In the genomic region with DNA sequence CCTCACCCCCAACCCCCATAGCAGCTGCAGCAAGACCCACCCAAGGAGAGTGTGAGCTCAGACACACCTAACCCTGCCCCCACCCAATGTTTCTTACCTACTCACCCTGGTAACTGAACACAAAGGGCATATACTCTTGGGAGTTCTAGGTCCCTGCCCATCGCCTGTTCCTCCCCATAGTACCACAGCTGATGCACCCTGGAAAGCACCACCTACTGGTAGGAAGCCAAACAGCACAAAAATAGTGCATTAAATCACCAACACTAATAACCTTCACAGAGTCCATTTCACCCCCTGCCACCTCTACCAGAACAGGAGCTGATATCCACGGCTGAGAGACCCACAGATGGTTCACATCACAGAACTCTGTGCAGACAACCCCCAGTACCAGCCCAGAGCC, we compare ENCODE assay signal across 17 cellular contexts.
DNase-seq lines count a peak whose midpoint lies in the region; ATAC-seq, FAIRE-seq and TF ChIP-seq lines count a peak whose summit lies in the region.
"Had no signal": no experiment of that assay in that cellular context is flagged by ENCODE, and none has a peak within 500 bp of the region (broad histone marks: within the 10 kb centered on the region; RNA-seq: fewer than 3 reads in every experiment).

No MANE protein-coding gene starts in this region.

- no peaks in the 10 kb centered on the region for H3K79me2 ChIP-seq in GM12878 (ENCODE audit: control insufficient read depth, insufficient read depth, low read length)

- TF ChIP-seq EP300 in GM12878 (IDR thresholded peaks at IDR 0.05; ENCODE audit: borderline replicate concordance in 1 of 2, control insufficient read depth in 1 of 2, low read depth in 2 of 2, low read length in 2 of 2): no peak

- no peaks in the 10 kb centered on the region; the same call in 1 of the 2 replicates for H3K4me1 ChIP-seq in GM12878 (ENCODE audit: control insufficient read depth, insufficient read depth, low read length)

- CTCF ChIA-PET in GM12878 (lab: Yijun Ruan, JAX): interaction anchor here (1.7 kb wide), 1 partner anchor 78 kb away, joined by 3 read pairs; no protein-coding TSS in a partner anchor

- FAIRE-seq in GM19239 (lab: Jason Lieb, UNC) (peak; percentile 18), GM12878 (lab: Jason Lieb, UNC) (no peak)
- FAIRE-seq: D721Med, kidney had no signal

- DNase-seq in GM19239 (ENCODE audit: insufficient read length, low spot score) (no peak), HT1080 (ENCODE audit: low read depth) (peak; percentile 25), GM12878 (ENCODE audit: low read depth, low spot score) (no peak), substantia nigra (lab: John Stamatoyannopoulos, UW) (no peak), H4 (ENCODE audit: low spot score) (no peak), sciatic nerve (ENCODE audit: low spot score) (no peak)
- DNase-seq: activated CD4-positive, alpha-beta T cell treated with anti-CD3 and anti-CD28 coated beads, Interleukin-2, amount 50 U/mL, for 1 hour; activated T-cell treated with anti-CD3 and anti-CD28 coated beads, Interleukin-2, amount 50 U/mL, for 48 hours; kidney; NCI-H446; posterior cingulate gyrus; stimulated activated CD4-positive, alpha-beta T cell treated with anti-CD3 and anti-CD28 coated beads, Interleukin-12 subunit alpha, Interleukin-12 subunit beta, amount 100 ng/mL, for 4 hours had no signal

- TF ChIP-seq RAD21 in GM12878 (IDR thresholded peaks at IDR 0.05; ENCODE audit: insufficient read depth, low read depth, low read length): no peak

- H2AFZ ChIP-seq in GM12878 (ENCODE audit: control insufficient read depth, low read depth, low read length): no peak overlapping the region

- no peak overlapping the region for H3K4me3 ChIP-seq in GM12878

- H3K9me3 ChIP-seq in GM12878 (replicated peaks; ENCODE audit: control insufficient read depth, insufficient read depth, low read length): no peaks in the 10 kb centered on the region; the same call in 2 of the 3 replicates

- BruUV-seq in GM12878 (replicated peaks; lab: Mats Ljungman, UMichigan): no TSS peak

- H4K20me1 ChIP-seq in GM12878 (ENCODE audit: control insufficient read depth, insufficient read depth): no peaks in the 10 kb centered on the region

- POLR2A ChIA-PET in GM12878 (lab: Charles Lee): no interaction called here

- intact Hi-C loops in GM12878 (cut with micrococcal nuclease; ENCODE audit: unreplicated experiment) (no loop called here), sciatic nerve (cut with DNase I) (no loop called here)

- H3K27ac ChIP-seq in C4-2B (no peak overlapping the region), GM12878 (ENCODE audit: control insufficient read depth, insufficient read depth) (no peak overlapping the region), substantia nigra (ENCODE audit: low read depth, low read length, poor library complexity, severe bottlenecking) (no peak overlapping the region)
- H3K27ac ChIP-seq: epithelial cell of prostate, RWPE1 had no signal

- ATAC-seq in GM12878 (peak; percentile 60), sciatic nerve (no peak), GM19463 (IDR thresholded peaks at IDR 0.05; ENCODE audit: unreplicated experiment) (no peak)

- TF ChIP-seq POLR2A in GM12878 (IDR thresholded peaks at IDR 0.05; ENCODE audit: low read depth, low read length): no peak

- SMC1A ChIA-PET in GM12878 (lab: Charles Lee; ENCODE audit: uncharacterized antibody, unreplicated experiment): interaction anchor here (0.8 kb wide), 1 partner anchor 17 kb away, joined by 3 read pairs; no protein-coding TSS in a partner anchor

- TF ChIP-seq CTCF in C4-2B (conservative IDR thresholded peaks at IDR 0.05) (peak; percentile 35), GM12878 (IDR thresholded peaks at IDR 0.05 in 2 of 3, conservative IDR thresholded peaks at IDR 0.05 in 1 of 3; ENCODE audit: control insufficient read depth in 2 of 3, extremely low read depth in 1 of 3, insufficient read depth in 1 of 3, low read depth in 3 of 3, low read length in 3 of 3) (peak in 1 of 3 experiments; percentile 17; a peak in 2 of 6 replicates)

- no peaks in the 10 kb centered on the region for H3K36me3 ChIP-seq in GM12878 (ENCODE audit: control insufficient read depth in 2 of 2, insufficient read depth in 2 of 2, low read length in 1 of 2)

- no peak overlapping the region for H3K9ac ChIP-seq in GM12878 (ENCODE audit: control insufficient read depth, insufficient read depth, low read length)

- in situ Hi-C loops in GM12878 (cut with MboI): no loop called here

- 3% methylated on average over 2 of the region's 2 CpGs for WGBS in GM12878 (ENCODE audit: insufficient coverage, insufficient replicate concordance, low lambda C conversion rate, missing lambda C conversion rate)

- no peak overlapping the region for H3K4me2 ChIP-seq in GM12878 (ENCODE audit: control insufficient read depth, insufficient read depth)

- RAD21 ChIA-PET in GM12878 (lab: Charles Lee; ENCODE audit: unreplicated experiment): no interaction called here

- H3K27me3 ChIP-seq in GM12878 (replicated peaks in 1 of 2; ENCODE audit: control insufficient read depth in 2 of 2, insufficient read depth in 2 of 2, low read length in 1 of 2): no peaks in the 10 kb centered on the region

TF ChIP-seq in GM12878, 131 proteins besides CTCF, POLR2A, EP300 and RAD21 (continues in another document):
- TF ChIP-seq NR2C1 (IDR thresholded peaks at IDR 0.05): no peak
- no peak for TF ChIP-seq PBX3 (IDR thresholded peaks at IDR 0.05; ENCODE audit: insufficient replicate concordance, low read depth, low read length)
- no peak for TF ChIP-seq CEBPB (IDR thresholded peaks at IDR 0.05; ENCODE audit: borderline replicate concordance in 1 of 2, low read depth in 2 of 2, low read length in 2 of 2)
- no peak for TF ChIP-seq ETV6 (conservative IDR thresholded peaks at IDR 0.05 in 1 of 2, IDR thresholded peaks at IDR 0.05 in 1 of 2; ENCODE audit: borderline replicate concordance in 1 of 2, low read depth in 1 of 2)
- no peak for TF ChIP-seq CHD2 (IDR thresholded peaks at IDR 0.05; ENCODE audit: borderline replicate concordance, low read depth, low read length)
- no peak for TF ChIP-seq NBN (IDR thresholded peaks at IDR 0.05)
- no peak for TF ChIP-seq CUX1 (IDR thresholded peaks at IDR 0.05; ENCODE audit: insufficient replicate concordance, low read depth, low read length)
- TF ChIP-seq RBBP5 (conservative IDR thresholded peaks at IDR 0.05): no peak
